ENCODE assay signal across 1 cellular context in the genomic region with DNA sequence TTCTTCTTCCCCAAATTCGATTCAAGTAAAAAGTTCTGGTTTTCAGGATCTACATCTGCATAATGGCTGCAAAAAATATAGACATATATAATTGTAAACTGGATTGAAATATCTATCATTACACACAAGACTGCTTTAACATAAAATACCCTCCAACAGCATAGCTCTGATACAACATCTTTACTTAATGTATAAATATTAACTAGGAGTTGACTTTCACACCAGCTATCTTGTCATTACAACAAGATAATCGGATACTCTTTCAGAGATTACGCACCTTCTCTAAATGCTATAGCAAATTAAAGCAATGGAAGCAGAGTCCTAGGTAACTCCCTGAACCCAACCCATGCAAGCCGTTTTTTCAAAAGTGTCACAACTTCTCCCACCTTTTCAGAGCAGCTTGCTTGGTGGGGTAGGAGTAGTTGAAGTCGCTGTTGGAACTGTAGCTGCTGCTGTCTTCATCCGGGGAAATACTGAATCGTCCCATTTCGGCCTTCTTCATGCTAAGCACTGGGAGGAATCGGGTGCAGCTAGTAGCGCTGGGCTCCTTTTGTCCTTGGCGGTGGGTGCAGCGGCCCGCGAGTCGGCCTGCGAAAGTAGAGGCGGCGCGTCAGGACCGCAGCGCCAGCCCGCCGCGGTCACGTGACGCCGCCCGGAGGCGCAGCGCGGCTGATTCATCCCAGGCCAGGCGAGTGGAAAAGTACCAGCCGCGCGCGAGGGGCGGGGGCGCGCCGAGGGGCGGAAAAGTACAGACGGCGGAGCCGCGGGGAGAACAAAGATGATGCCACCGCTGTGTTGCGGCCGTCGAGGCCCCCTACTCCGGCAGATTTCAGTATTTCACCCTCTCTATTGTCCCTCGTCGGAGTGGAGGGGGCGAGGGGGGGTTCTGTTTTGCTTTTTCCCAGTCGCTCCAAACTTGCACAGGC.
TF ChIP-seq lines count a peak whose summit lies in the region.

No MANE protein-coding gene starts in this region.

TF ChIP-seq in K562, 482 proteins besides CTCF, POLR2A, EP300 and RAD21 (continued from another document):
- TF ChIP-seq, protein P1, sequence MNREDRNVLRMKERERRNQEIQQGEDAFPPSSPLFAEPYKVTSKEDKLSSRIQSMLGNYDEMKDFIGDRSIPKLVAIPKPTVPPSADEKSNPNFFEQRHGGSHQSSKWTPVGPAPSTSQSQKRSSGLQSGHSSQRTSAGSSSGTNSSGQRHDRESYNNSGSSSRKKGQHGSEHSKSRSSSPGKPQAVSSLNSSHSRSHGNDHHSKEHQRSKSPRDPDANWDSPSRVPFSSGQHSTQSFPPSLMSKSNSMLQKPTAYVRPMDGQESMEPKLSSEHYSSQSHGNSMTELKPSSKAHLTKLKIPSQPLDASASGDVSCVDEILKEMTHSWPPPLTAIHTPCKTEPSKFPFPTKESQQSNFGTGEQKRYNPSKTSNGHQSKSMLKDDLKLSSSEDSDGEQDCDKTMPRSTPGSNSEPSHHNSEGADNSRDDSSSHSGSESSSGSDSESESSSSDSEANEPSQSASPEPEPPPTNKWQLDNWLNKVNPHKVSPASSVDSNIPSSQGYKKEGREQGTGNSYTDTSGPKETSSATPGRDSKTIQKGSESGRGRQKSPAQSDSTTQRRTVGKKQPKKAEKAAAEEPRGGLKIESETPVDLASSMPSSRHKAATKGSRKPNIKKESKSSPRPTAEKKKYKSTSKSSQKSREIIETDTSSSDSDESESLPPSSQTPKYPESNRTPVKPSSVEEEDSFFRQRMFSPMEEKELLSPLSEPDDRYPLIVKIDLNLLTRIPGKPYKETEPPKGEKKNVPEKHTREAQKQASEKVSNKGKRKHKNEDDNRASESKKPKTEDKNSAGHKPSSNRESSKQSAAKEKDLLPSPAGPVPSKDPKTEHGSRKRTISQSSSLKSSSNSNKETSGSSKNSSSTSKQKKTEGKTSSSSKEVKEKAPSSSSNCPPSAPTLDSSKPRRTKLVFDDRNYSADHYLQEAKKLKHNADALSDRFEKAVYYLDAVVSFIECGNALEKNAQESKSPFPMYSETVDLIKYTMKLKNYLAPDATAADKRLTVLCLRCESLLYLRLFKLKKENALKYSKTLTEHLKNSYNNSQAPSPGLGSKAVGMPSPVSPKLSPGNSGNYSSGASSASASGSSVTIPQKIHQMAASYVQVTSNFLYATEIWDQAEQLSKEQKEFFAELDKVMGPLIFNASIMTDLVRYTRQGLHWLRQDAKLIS (CRISPR knock-in tag; IDR thresholded peaks at IDR 0.05) = peak; percentile 94
- TF ChIP-seq, protein P2, sequence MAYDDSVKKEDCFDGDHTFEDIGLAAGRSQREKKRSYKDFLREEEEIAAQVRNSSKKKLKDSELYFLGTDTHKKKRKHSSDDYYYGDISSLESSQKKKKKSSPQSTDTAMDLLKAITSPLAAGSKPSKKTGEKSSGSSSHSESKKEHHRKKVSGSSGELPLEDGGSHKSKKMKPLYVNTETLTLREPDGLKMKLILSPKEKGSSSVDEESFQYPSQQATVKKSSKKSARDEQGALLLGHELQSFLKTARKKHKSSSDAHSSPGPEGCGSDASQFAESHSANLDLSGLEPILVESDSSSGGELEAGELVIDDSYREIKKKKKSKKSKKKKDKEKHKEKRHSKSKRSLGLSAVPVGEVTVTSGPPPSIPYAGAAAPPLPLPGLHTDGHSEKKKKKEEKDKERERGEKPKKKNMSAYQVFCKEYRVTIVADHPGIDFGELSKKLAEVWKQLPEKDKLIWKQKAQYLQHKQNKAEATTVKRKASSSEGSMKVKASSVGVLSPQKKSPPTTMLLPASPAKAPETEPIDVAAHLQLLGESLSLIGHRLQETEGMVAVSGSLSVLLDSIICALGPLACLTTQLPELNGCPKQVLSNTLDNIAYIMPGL (CRISPR knock-in tag; IDR thresholded peaks at IDR 0.05) = peak; percentile 37; the same call in 1 of the 2 replicates
- TF ChIP-seq ZBTB17 (CRISPR knock-in tag; IDR thresholded peaks at IDR 0.05) (peak; percentile 84), ZFX (CRISPR knock-in tag; IDR thresholded peaks at IDR 0.05) (peak; percentile 74), KAT8 (IDR thresholded peaks at IDR 0.05; ENCODE audit: low read depth) (no peak), POLR2B (IDR thresholded peaks at IDR 0.05; ENCODE audit: low read depth, partially characterized antibody) (peak; percentile 40), FOXK1 (CRISPR knock-in tag; IDR thresholded peaks at IDR 0.05; ENCODE audit: borderline replicate concordance) (no peak), MTA2 (IDR thresholded peaks at IDR 0.05; ENCODE audit: low read depth) (no peak), TAF15 (IDR thresholded peaks at IDR 0.05; ENCODE audit: low read depth, low read length) (0 out of 2 replicates have a peak, but pooled peaks have one; percentile 71), ZNF431 (CRISPR knock-in tag; IDR thresholded peaks at IDR 0.05) (peak; percentile 68; the same call in 1 of the 2 replicates), SMAD3 (CRISPR knock-in tag; conservative IDR thresholded peaks at IDR 0.05) (0 out of 2 replicates have a peak, but pooled peaks have one; percentile 46), MTA3 (IDR thresholded peaks at IDR 0.05; ENCODE audit: borderline replicate concordance) (peak; percentile 45; the same call in 1 of the 2 replicates), ZNF644 (tag; IDR thresholded peaks at IDR 0.05; ENCODE audit: low read depth) (no peak), SUPT5H (IDR thresholded peaks at IDR 0.05) (peak; percentile 65), NR2C2 (CRISPR knock-in tag; IDR thresholded peaks at IDR 0.05) (peak; percentile 57), NR2C2 (tag; IDR thresholded peaks at IDR 0.05) (no peak), PCBP1 (IDR thresholded peaks at IDR 0.05; ENCODE audit: low read depth, low read length, poor library complexity, severe bottlenecking) (peak; percentile 92), CXXC5 (CRISPR knock-in tag; IDR thresholded peaks at IDR 0.05) (peak; percentile 90), KAT7 (CRISPR knock-in tag; IDR thresholded peaks at IDR 0.05; ENCODE audit: borderline replicate concordance) (peak; percentile 90; the same call in 1 of the 2 replicates), YY1 (IDR thresholded peaks at IDR 0.05; ENCODE audit: borderline replicate concordance in 1 of 3, control insufficient read depth in 1 of 3, extremely low read depth in 1 of 3, insufficient read depth in 3 of 3, insufficient read length in 1 of 3, insufficient replicate concordance in 2 of 3, low read depth in 1 of 3, low read length in 2 of 3) (peak in 2 of 3 experiments; percentile 36 to 58), HDAC1 (IDR thresholded peaks at IDR 0.05) (peak in 1 of 2 experiments; percentile 78; a peak in 2 of 4 replicates), ZNF561 (CRISPR knock-in tag; conservative IDR thresholded peaks at IDR 0.05) (0 out of 2 replicates have a peak, but pooled peaks have one; percentile 39)
- TF ChIP-seq, protein P3, sequence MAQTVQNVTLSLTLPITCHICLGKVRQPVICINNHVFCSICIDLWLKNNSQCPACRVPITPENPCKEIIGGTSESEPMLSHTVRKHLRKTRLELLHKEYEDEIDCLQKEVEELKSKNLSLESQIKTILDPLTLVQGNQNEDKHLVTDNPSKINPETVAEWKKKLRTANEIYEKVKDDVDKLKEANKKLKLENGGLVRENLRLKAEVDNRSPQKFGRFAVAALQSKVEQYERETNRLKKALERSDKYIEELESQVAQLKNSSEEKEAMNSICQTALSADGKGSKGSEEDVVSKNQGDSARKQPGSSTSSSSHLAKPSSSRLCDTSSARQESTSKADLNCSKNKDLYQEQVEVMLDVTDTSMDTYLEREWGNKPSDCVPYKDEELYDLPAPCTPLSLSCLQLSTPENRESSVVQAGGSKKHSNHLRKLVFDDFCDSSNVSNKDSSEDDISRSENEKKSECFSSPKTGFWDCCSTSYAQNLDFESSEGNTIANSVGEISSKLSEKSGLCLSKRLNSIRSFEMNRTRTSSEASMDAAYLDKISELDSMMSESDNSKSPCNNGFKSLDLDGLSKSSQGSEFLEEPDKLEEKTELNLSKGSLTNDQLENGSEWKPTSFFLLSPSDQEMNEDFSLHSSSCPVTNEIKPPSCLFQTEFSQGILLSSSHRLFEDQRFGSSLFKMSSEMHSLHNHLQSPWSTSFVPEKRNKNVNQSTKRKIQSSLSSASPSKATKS (CRISPR knock-in tag; IDR thresholded peaks at IDR 0.05) = no peak
- TF ChIP-seq, protein P4, sequence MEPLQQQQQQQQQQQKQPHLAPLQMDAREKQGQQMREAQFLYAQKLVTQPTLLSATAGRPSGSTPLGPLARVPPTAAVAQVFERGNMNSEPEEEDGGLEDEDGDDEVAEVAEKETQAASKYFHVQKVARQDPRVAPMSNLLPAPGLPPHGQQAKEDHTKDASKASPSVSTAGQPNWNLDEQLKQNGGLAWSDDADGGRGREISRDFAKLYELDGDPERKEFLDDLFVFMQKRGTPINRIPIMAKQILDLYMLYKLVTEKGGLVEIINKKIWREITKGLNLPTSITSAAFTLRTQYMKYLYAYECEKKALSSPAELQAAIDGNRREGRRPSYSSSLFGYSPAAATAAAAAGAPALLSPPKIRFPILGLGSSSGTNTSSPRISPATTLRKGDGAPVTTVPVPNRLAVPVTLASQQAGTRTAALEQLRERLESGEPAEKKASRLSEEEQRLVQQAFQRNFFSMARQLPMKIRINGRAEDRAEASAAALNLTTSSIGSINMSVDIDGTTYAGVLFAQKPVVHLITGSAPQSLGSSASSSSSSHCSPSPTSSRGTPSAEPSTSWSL (CRISPR knock-in tag; IDR thresholded peaks at IDR 0.05; ENCODE audit: borderline replicate concordance) = no peak
- TF ChIP-seq, protein P5, sequence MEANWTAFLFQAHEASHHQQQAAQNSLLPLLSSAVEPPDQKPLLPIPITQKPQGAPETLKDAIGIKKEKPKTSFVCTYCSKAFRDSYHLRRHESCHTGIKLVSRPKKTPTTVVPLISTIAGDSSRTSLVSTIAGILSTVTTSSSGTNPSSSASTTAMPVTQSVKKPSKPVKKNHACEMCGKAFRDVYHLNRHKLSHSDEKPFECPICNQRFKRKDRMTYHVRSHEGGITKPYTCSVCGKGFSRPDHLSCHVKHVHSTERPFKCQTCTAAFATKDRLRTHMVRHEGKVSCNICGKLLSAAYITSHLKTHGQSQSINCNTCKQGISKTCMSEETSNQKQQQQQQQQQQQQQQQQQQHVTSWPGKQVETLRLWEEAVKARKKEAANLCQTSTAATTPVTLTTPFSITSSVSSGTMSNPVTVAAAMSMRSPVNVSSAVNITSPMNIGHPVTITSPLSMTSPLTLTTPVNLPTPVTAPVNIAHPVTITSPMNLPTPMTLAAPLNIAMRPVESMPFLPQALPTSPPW (CRISPR knock-in tag; IDR thresholded peaks at IDR 0.05) = peak; percentile 73
- TF ChIP-seq, protein P6, sequence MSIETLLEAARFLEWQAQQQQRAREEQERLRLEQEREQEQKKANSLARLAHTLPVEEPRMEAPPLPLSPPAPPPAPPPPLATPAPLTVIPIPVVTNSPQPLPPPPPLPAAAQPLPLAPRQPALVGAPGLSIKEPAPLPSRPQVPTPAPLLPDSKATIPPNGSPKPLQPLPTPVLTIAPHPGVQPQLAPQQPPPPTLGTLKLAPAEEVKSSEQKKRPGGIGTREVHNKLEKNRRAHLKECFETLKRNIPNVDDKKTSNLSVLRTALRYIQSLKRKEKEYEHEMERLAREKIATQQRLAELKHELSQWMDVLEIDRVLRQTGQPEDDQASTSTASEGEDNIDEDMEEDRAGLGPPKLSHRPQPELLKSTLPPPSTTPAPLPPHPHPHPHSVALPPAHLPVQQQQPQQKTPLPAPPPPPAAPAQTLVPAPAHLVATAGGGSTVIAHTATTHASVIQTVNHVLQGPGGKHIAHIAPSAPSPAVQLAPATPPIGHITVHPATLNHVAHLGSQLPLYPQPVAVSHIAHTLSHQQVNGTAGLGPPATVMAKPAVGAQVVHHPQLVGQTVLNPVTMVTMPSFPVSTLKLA (conservative IDR thresholded peaks at IDR 0.05) = peak; percentile 79 to 89
- TF ChIP-seq, protein P7, sequence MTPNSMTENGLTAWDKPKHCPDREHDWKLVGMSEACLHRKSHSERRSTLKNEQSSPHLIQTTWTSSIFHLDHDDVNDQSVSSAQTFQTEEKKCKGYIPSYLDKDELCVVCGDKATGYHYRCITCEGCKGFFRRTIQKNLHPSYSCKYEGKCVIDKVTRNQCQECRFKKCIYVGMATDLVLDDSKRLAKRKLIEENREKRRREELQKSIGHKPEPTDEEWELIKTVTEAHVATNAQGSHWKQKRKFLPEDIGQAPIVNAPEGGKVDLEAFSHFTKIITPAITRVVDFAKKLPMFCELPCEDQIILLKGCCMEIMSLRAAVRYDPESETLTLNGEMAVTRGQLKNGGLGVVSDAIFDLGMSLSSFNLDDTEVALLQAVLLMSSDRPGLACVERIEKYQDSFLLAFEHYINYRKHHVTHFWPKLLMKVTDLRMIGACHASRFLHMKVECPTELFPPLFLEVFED (CRISPR knock-in tag; conservative IDR thresholded peaks at IDR 0.05) = 0 out of 2 replicates have a peak, but pooled peaks have one; percentile 39
- TF ChIP-seq, protein P8, sequence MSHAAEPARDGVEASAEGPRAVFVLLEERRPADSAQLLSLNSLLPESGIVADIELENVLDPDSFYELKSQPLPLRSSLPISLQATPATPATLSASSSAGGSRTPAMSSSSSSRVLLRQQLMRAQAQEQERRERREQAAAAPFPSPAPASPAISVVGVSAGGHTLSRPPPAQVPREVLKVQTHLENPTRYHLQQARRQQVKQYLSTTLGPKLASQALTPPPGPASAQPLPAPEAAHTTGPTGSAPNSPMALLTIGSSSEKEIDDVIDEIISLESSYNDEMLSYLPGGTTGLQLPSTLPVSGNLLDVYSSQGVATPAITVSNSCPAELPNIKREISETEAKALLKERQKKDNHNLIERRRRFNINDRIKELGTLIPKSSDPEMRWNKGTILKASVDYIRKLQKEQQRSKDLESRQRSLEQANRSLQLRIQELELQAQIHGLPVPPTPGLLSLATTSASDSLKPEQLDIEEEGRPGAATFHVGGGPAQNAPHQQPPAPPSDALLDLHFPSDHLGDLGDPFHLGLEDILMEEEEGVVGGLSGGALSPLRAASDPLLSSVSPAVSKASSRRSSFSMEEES (CRISPR knock-in tag; IDR thresholded peaks at IDR 0.05) = peak; percentile 100
